Comparison of ENCODE assay signal across 21 cellular contexts in genomic region chr16:86240716-86241363, GRCh38.
DNase-seq lines count a peak whose midpoint lies in the region; ATAC-seq and TF ChIP-seq lines count a peak whose summit lies in the region.
"Had no signal": no experiment of that assay in that cellular context is flagged by ENCODE, and none has a peak within 500 bp of the region (broad histone marks: within the 10 kb centered on the region; RNA-seq: fewer than 3 reads in every experiment).

No MANE protein-coding gene starts in this region.

- H3K4me1 Mint-ChIP-seq in GM23338 = peaks cover 34% of the 10 kb centered on the region
- peaks cover 24 to 26% of the 10 kb centered on the region in 2 experiments for H3K4me1 Mint-ChIP-seq in H9
- H3K4me1 Mint-ChIP-seq: B cell; CD4-positive, CD25-positive, alpha-beta regulatory T cell had no signal

- H3K4ac ChIP-seq in H9 (ENCODE audit: low read depth, low read length) = no peak overlapping the region

- H3K27me3 Mint-ChIP-seq in GM23338 (ENCODE audit: insufficient read depth, low read depth, poor library complexity) = peaks cover 9% of the 10 kb centered on the region
- H3K27me3 Mint-ChIP-seq in H9 (ENCODE audit: low read depth) = peaks cover 14% of the 10 kb centered on the region
- H3K27me3 Mint-ChIP-seq: CD4-positive, CD25-positive, alpha-beta regulatory T cell had no signal

- no peak overlapping the region for H3K4me3 Mint-ChIP-seq in GM23338
- no peak overlapping the region for H3K4me3 Mint-ChIP-seq in H9
- H3K4me3 Mint-ChIP-seq: B cell; CD4-positive, CD25-positive, alpha-beta regulatory T cell had no signal

- no peak for TF ChIP-seq POLR2A in sigmoid colon (IDR thresholded peaks at IDR 0.05)

- H4K5ac ChIP-seq in H9 (ENCODE audit: insufficient read length, low read depth, low read length) = no peak overlapping the region

- no peak overlapping the region for H2BK5ac ChIP-seq in H9 (ENCODE audit: insufficient read length, low read length)

- H3K9me3 Mint-ChIP-seq in GM23338 (peaks cover 4% of the 10 kb centered on the region; the same call in 2 of the 3 replicates), H9 (peaks cover 9 to 10% of the 10 kb centered on the region in 2 experiments; a peak in 4 of 5 replicates)

- H3K36me3 ChIP-seq in GM23338 (ENCODE audit: insufficient read depth) (no peaks in the 10 kb centered on the region), SJSA1 (no peaks in the 10 kb centered on the region), hepatocyte (replicated peaks; ENCODE audit: insufficient read depth, low read depth) (no peaks in the 10 kb centered on the region), sigmoid colon (no peaks in the 10 kb centered on the region), upper lobe of right lung (no peaks in the 10 kb centered on the region), HAP-1 (replicated peaks) (no peaks in the 10 kb centered on the region)

- no peak for DNase-seq in GM23338 (ENCODE audit: low spot score)
- DNase-seq in SJSA1 (ENCODE audit: low read depth in 1 of 2, low spot score in 2 of 2) = peak in 1 of 2 experiments; percentile 78
- no peak for DNase-seq in hepatocyte (ENCODE audit: low spot score)
- peak; percentile 18 for DNase-seq in sigmoid colon
- no peak for DNase-seq in H9
- DNase-seq in stimulated activated CD4-positive, alpha-beta T cell treated with anti-CD3 and anti-CD28 coated beads, Interleukin-4, amount 100 ng/mL, for 24 hours = no peak
- no peak for DNase-seq in upper lobe of right lung
- no peak for DNase-seq in HAP-1 (ENCODE audit: low spot score in 2 of 2)
- DNase-seq: ACHN; Caco-2; CD4-positive, CD25-positive, alpha-beta regulatory T cell; DMS153; H7; NCI-H1048; NCI-H1436 treated with DMSO at 0.1 percent for 48 hours; NCI-H2081; NCI-H510A; NCI-H82; PC-9 had no signal

- H3K14ac ChIP-seq in H9 (ENCODE audit: insufficient read depth, low read length) = no peak overlapping the region

- H3F3A ChIP-seq in GM23338 (replicated peaks; ENCODE audit: low read depth) = no peaks in the 10 kb centered on the region

- H4K20me1 ChIP-seq in GM23338 (replicated peaks; ENCODE audit: insufficient read depth) (no peaks in the 10 kb centered on the region), hepatocyte (ENCODE audit: insufficient read depth, poor library complexity, severe bottlenecking) (no peaks in the 10 kb centered on the region), H9 (ENCODE audit: control insufficient read depth, insufficient read depth, insufficient read length) (no peaks in the 10 kb centered on the region)

- 0 out of 2 replicates have a peak overlapping the region, but pooled peaks have one; percentile 25 for H2AFZ ChIP-seq in GM23338
- H2AFZ ChIP-seq in hepatocyte = no peak overlapping the region
- H2AFZ ChIP-seq in H9 (ENCODE audit: low read length) = no peak overlapping the region
- H2AFZ ChIP-seq: PC-9 had no signal

- H3K27ac Mint-ChIP-seq in GM23338 = 0 out of 2 replicates have a peak overlapping the region, but pooled peaks have one; percentile 14
- no peak overlapping the region for H3K27ac Mint-ChIP-seq in H9
- H3K27ac Mint-ChIP-seq: B cell; CD4-positive, CD25-positive, alpha-beta regulatory T cell had no signal

- H3K9me2 ChIP-seq in GM23338 (ENCODE audit: insufficient read depth) (no peaks in the 10 kb centered on the region), hepatocyte (replicated peaks; ENCODE audit: insufficient read depth) (no peaks in the 10 kb centered on the region)

- H3K79me2 ChIP-seq in GM23338 (replicated peaks; ENCODE audit: insufficient read depth) (no peaks in the 10 kb centered on the region), hepatocyte (no peaks in the 10 kb centered on the region), H9 (ENCODE audit: insufficient read depth, low read length) (no peaks in the 10 kb centered on the region)

- no peak overlapping the region for H3K23ac ChIP-seq in H9 (ENCODE audit: insufficient read length, low read depth, low read length)

- H2BK15ac ChIP-seq in H9 (ENCODE audit: low read depth, low read length) = no peak overlapping the region

- peaks cover 19% of the 10 kb centered on the region for H3K4me1 ChIP-seq in GM23338 (ENCODE audit: insufficient read depth)
- H3K4me1 ChIP-seq in SJSA1 (replicated peaks) = peaks cover 35% of the 10 kb centered on the region
- H3K4me1 ChIP-seq in hepatocyte (ENCODE audit: insufficient read depth) = peaks cover 15% of the 10 kb centered on the region
- H3K4me1 ChIP-seq in sigmoid colon = peaks cover 0 to 19% (median 13%) of the 10 kb centered on the region in 4 donors
- H3K4me1 ChIP-seq in H9 (ENCODE audit: insufficient read depth, low read length) = no peaks in the 10 kb centered on the region; the same call in 1 of the 2 replicates
- H3K4me1 ChIP-seq in upper lobe of right lung = no peaks in the 10 kb centered on the region
- no peaks in the 10 kb centered on the region for H3K4me1 ChIP-seq in HAP-1
- H3K4me1 ChIP-seq: Caco-2 had no signal

- no peak overlapping the region for H3K56ac ChIP-seq in H9 (ENCODE audit: insufficient read length, low read depth, low read length)

- H3T11ph ChIP-seq in H9 (ENCODE audit: low read length) = no peak overlapping the region

- H2BK12ac ChIP-seq in H9 (ENCODE audit: insufficient read length, low read depth, low read length) = no peak overlapping the region

- H2AK5ac ChIP-seq in H9 (ENCODE audit: insufficient read length, low read length) = no peak overlapping the region

- H2BK20ac ChIP-seq in H9 (ENCODE audit: low read depth, low read length, poor library complexity, severe bottlenecking) = no peak overlapping the region

- no peak overlapping the region for H3K4me3 ChIP-seq in GM23338
- peak overlapping the region; percentile 5 for H3K4me3 ChIP-seq in SJSA1
- no peak overlapping the region for H3K4me3 ChIP-seq in hepatocyte
- no peak overlapping the region for H3K4me3 ChIP-seq in sigmoid colon
- no peak overlapping the region for H3K4me3 ChIP-seq in upper lobe of right lung
- H3K4me3 ChIP-seq in HAP-1 = no peak overlapping the region
- H3K4me3 ChIP-seq: PC-9 had no signal

- H3K27me3 ChIP-seq in GM23338 (ENCODE audit: insufficient read depth) (no peaks in the 10 kb centered on the region), SJSA1 (replicated peaks) (no peaks in the 10 kb centered on the region), hepatocyte (no peaks in the 10 kb centered on the region), sigmoid colon (no peaks in the 10 kb centered on the region), H9 (ENCODE audit: insufficient read depth, low read length) (no peaks in the 10 kb centered on the region), upper lobe of right lung (peaks cover 7% of the 10 kb centered on the region), HAP-1 (ENCODE audit: low read depth) (peaks cover 18% of the 10 kb centered on the region)

- TF ChIP-seq EP300 in sigmoid colon (IDR thresholded peaks at IDR 0.05) = no peak

- H3K4me2 ChIP-seq in GM23338 (no peak overlapping the region), hepatocyte (peak overlapping the region; percentile 52), H9 (ENCODE audit: insufficient read depth, insufficient read length, low read length) (no peak overlapping the region)
- H3K4me2 ChIP-seq: KMS-11, PC-9 had no signal

- WGBS in hepatocyte (ENCODE audit: low lambda C conversion rate, missing lambda C conversion rate) = 51% methylated on average over 9 of the region's 9 CpGs
- WGBS in sigmoid colon, 2 donors = 30 to 34% methylated on average over 9 of the region's 9 CpGs
- no CpG with 5 or more reads among the region's 9 CpGs for WGBS in H9 (ENCODE audit: extremely low coverage, insufficient read length, low lambda C conversion rate)

- no peak overlapping the region for H4K8ac ChIP-seq in H9 (replicated peaks; ENCODE audit: insufficient read length, low read depth, low read length)

- no peak overlapping the region for H4K91ac ChIP-seq in H9 (ENCODE audit: insufficient read length, low read depth, low read length)

- H3K36me3 Mint-ChIP-seq in GM23338 (ENCODE audit: low read depth) (peaks cover 4% of the 10 kb centered on the region), H9 (ENCODE audit: insufficient read depth in 1 of 3, low read depth in 3 of 3) (peaks cover 0 to 5% (median 4%) of the 10 kb centered on the region in 3 experiments)
- H3K36me3 Mint-ChIP-seq: CD4-positive, CD25-positive, alpha-beta regulatory T cell had no signal

- ATAC-seq in GM23338 (no peak), upper lobe of right lung (no peak)

- intact Hi-C loops in sigmoid colon (cut with DNase I) = no loop called here
- intact Hi-C loops in upper lobe of right lung (cut with DNase I) = no loop called here

- no peaks in the 10 kb centered on the region for H3K9me3 ChIP-seq in SJSA1 (replicated peaks)
- H3K9me3 ChIP-seq in hepatocyte (ENCODE audit: low read depth) = no peaks in the 10 kb centered on the region
- no peaks in the 10 kb centered on the region for H3K9me3 ChIP-seq in sigmoid colon
- H3K9me3 ChIP-seq in H9 (ENCODE audit: control insufficient read depth, low read depth, low read length) = no peaks in the 10 kb centered on the region
- no peaks in the 10 kb centered on the region for H3K9me3 ChIP-seq in upper lobe of right lung
- no peaks in the 10 kb centered on the region for H3K9me3 ChIP-seq in HAP-1
- H3K9me3 ChIP-seq: Caco-2 had no signal

- no peaks in the 10 kb centered on the region for H3K23me2 ChIP-seq in H9 (ENCODE audit: insufficient read length, low read depth, low read length, poor library complexity, severe bottlenecking)

- H2BK120ac ChIP-seq in H9 (ENCODE audit: low read depth, low read length, poor library complexity, severe bottlenecking) = no peak overlapping the region

- H3K27ac ChIP-seq in GM23338 (ENCODE audit: low read depth) (no peak overlapping the region), SJSA1 (peak overlapping the region; percentile 62), hepatocyte (peak overlapping the region; percentile 60), sigmoid colon (peak overlapping the region in 2 of 4 donors; percentile 17 to 37), H9 (ENCODE audit: insufficient read length, low read depth, low read length) (no peak overlapping the region), upper lobe of right lung (no peak overlapping the region)
- H3K27ac ChIP-seq: KMS-11, PC-9 had no signal

- H3K9ac ChIP-seq in H9 (ENCODE audit: extremely low read depth, insufficient read length, low read length) = no peak overlapping the region
- H3K9ac ChIP-seq: KMS-11 had no signal

- H3K18ac ChIP-seq in H9 (ENCODE audit: insufficient read length, low read depth, low read length) = no peak overlapping the region

- in situ Hi-C loops in HAP-1 (cut with MboI; ENCODE audit: low sequenced_read_pairs) = no loop called here

- no peaks in the 10 kb centered on the region for H3K79me1 ChIP-seq in H9 (ENCODE audit: insufficient read depth, low read depth, low read length, poor library complexity, severe bottlenecking)

- TF ChIP-seq CTCF in GM23338 (conservative IDR thresholded peaks at IDR 0.05; ENCODE audit: low read depth in 2 of 2) (no peak), hepatocyte (IDR thresholded peaks at IDR 0.05; ENCODE audit: poor library complexity) (no peak), sigmoid colon (IDR thresholded peaks at IDR 0.05) (no peak), H9 (conservative IDR thresholded peaks at IDR 0.05) (no peak), upper lobe of right lung (IDR thresholded peaks at IDR 0.05) (no peak)

TF ChIP-seq in GM23338, 12 proteins besides CTCF, POLR2A, EP300 and RAD21 (continues in another document):
- no peak for TF ChIP-seq POLR2AphosphoS5 (IDR thresholded peaks at IDR 0.05; ENCODE audit: low read depth)
- TF ChIP-seq EZH2 (IDR thresholded peaks at IDR 0.05; ENCODE audit: low read depth, unreplicated experiment) = no peak

Comparison
In these comparisons a context has a peak if more than half of its experiments do, and no peak if none do; other contexts are left out.
1. H3K27ac ChIP-seq: peak in SJSA1 (single experiment) and hepatocyte (single experiment); none in GM23338 (single experiment), H9 (single experiment) and upper lobe of right lung (single experiment).